2 cellular contexts compared by ENCODE assay signal in the genomic region with DNA sequence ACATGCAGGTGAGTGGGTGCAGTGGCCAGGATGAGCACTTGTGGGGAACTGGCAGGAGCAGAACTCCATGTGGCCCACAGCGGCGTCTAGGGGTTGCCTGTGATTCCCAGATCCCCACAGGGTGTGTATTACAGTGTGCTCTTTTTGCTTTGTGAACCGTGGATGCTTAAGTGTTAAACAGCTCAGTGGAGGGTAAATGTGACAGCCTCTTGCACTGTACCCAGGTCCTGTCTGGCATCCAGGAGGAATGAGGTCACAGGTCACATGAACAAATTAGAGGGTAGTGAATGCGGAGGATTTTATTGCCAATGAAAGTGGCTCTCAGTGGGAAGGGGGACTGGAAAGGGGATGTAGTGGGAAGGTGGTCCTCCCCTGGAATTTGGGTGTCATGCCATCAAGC.
TF ChIP-seq lines count a peak whose summit lies in the region.

No MANE protein-coding gene starts in this region.

TF ChIP-seq in IMR-90, 13 proteins besides CTCF, POLR2A, EP300 and RAD21:
- TF ChIP-seq MAZ (IDR thresholded peaks at IDR 0.05; ENCODE audit: borderline replicate concordance, low read depth, low read length) (no peak), CEBPB (IDR thresholded peaks at IDR 0.05; ENCODE audit: low read depth, low read length) (no peak), SMC3 (IDR thresholded peaks at IDR 0.05; ENCODE audit: low read depth, low read length) (no peak), BHLHE40 (IDR thresholded peaks at IDR 0.05; ENCODE audit: low read depth, low read length) (no peak), NFE2L2 (IDR thresholded peaks at IDR 0.05; ENCODE audit: low read depth, low read length) (no peak), FOS (IDR thresholded peaks at IDR 0.05; ENCODE audit: low read depth, low read length) (no peak), MXI1 (IDR thresholded peaks at IDR 0.05; ENCODE audit: borderline replicate concordance, low read depth, low read length) (no peak), MAFK (IDR thresholded peaks at IDR 0.05; ENCODE audit: low read depth, low read length) (no peak), CHD1 (IDR thresholded peaks at IDR 0.05; ENCODE audit: low read depth, low read length) (no peak), RCOR1 (IDR thresholded peaks at IDR 0.05; ENCODE audit: insufficient replicate concordance, low read length) (no peak), RFX5 (IDR thresholded peaks at IDR 0.05; ENCODE audit: low read depth, low read length) (no peak)
- TF ChIP-seq, protein P1, sequence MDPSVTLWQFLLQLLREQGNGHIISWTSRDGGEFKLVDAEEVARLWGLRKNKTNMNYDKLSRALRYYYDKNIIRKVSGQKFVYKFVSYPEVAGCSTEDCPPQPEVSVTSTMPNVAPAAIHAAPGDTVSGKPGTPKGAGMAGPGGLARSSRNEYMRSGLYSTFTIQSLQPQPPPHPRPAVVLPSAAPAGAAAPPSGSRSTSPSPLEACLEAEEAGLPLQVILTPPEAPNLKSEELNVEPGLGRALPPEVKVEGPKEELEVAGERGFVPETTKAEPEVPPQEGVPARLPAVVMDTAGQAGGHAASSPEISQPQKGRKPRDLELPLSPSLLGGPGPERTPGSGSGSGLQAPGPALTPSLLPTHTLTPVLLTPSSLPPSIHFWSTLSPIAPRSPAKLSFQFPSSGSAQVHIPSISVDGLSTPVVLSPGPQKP (IDR thresholded peaks at IDR 0.05; ENCODE audit: borderline replicate concordance, low read depth, low read length) = no peak
- TF ChIP-seq, protein P2, sequence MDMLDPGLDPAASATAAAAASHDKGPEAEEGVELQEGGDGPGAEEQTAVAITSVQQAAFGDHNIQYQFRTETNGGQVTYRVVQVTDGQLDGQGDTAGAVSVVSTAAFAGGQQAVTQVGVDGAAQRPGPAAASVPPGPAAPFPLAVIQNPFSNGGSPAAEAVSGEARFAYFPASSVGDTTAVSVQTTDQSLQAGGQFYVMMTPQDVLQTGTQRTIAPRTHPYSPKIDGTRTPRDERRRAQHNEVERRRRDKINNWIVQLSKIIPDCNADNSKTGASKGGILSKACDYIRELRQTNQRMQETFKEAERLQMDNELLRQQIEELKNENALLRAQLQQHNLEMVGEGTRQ (IDR thresholded peaks at IDR 0.05; ENCODE audit: low read depth, low read length) = no peak

TF ChIP-seq in H1, 55 proteins besides CTCF, POLR2A, EP300 and RAD21:
- TF ChIP-seq RXRA (IDR thresholded peaks at IDR 0.05; ENCODE audit: insufficient read depth, low read depth, low read length) = no peak
- TF ChIP-seq CEBPB (IDR thresholded peaks at IDR 0.05; ENCODE audit: low read depth, low read length) = no peak
- no peak for TF ChIP-seq KDM4A (IDR thresholded peaks at IDR 0.05; ENCODE audit: low read depth, low read length, severe bottlenecking)
- TF ChIP-seq CBX5 (IDR thresholded peaks at IDR 0.05; ENCODE audit: low read depth, low read length) = no peak
- no peak for TF ChIP-seq GABPA (IDR thresholded peaks at IDR 0.05; ENCODE audit: borderline replicate concordance, insufficient read depth, low read length)
TF ChIP-seq in H1: peak in this region for 0.
